ENCODE assay signal across 8 cellular contexts in the genomic region with DNA sequence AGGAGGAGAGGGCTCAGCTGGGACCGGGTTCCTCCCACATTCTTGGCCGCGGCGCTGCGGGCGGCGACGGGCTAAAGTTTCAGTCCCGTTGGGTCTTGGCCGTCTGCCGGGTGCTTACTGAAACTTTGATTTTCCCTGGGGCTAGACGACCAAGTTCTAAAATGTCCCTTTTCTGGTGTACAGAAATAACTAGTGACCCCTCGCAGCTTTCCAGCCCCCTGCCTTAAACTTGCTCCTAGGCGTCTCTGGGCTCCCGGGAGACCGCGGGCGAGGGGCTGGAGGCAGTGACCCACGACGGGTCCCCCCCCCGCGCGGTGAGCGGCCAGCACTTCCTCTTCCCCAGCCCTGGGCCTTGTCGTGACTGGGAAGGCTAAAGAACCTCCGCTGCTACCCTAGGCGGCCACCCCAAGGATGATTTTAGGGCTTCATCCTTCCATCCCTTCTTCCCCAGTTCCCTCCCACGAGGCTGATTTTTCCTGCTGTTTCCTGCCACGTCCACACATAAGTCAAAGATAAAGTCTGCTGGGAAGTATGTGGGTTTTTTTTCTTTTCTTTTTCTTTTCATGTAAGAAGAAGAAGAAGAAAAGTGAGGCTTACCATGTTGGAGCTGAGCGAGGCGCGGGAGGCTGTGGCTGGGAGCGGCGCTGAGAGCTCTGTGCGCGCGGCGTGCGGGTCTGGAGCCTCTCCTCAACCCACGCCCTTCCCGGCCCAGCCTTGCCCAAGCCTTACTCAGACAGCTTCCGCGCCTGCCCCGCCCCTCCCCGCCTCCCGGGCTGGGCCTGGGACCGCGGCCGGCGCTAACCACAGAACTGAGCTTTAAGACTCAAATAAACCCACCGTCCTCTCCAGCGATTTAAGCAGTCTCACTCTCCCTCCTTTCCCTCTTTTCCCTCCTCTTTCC. TPM values are rescaled to one million over a fixed set of nuclear protein-coding genes. Genes with fewer than 3 reads are reported as not detected.
DNase-seq lines count a peak whose midpoint lies in the region; ATAC-seq and TF ChIP-seq lines count a peak whose summit lies in the region.

Gene S100A11 (minus strand): TSS at position 689 of the 901 bp plus-strand sequence. CDS start 89 bp downstream, at position 600.

- H3K9me3 ChIP-seq in liver (ENCODE audit: control insufficient read depth in 4 of 4, low read length in 3 of 4), result no peaks in the 10 kb centered on the region

- peaks cover 3 to 14% (median 6%) of the 10 kb centered on the region in 4 donors for H3K4me1 ChIP-seq in liver (ENCODE audit: control insufficient read depth in 4 of 4, insufficient read depth in 4 of 4, low read length in 3 of 4)

- peak within 1 kb of the TSS; percentile 35 to 58 (median 56) for H3K4me3 ChIP-seq in liver (ENCODE audit: low read depth in 1 of 3, low read length in 3 of 3)

- H3K9ac ChIP-seq in liver (ENCODE audit: low read depth in 1 of 2, low read length in 2 of 2), result peak within 1 kb of the TSS; percentile 52 to 75

- WGBS in liver, result 4% methylated on average over 52 of the region's 52 CpGs

- no peak for TF ChIP-seq CTCF in liver (IDR thresholded peaks at IDR 0.05; ENCODE audit: low read depth, low read length, missing input control)

- H3K36me3 ChIP-seq in liver (ENCODE audit: control insufficient read depth in 4 of 4, insufficient read depth in 3 of 4, low read depth in 1 of 4, low read length in 3 of 4), result peaks cover 0 to 3% (median 0%) of the 10 kb centered on the region in 4 donors

- peaks cover 0 to 2% (median under 1%) of the 10 kb centered on the region in 4 donors for H3K27me3 ChIP-seq in liver (ENCODE audit: control insufficient read depth in 4 of 4, insufficient read depth in 4 of 4, low read length in 3 of 4)

- DNase-seq in Caki2 (ENCODE audit: low read depth), result peak; percentile 76
- peak; percentile 81 for DNase-seq in GOT3 (lab: John Stamatoyannopoulos, UW)
- peak; percentile 83 for DNase-seq in NCI-H226
- DNase-seq in activated CD4-positive, alpha-beta T cell treated with anti-CD3 and anti-CD28 coated beads, Interleukin-2, amount 50 U/mL, for 4 hours, result peak; percentile 69 to 73
- peak; percentile 84 for DNase-seq in dermis blood vessel endothelial cell
- peak; percentile 80 to 86 for DNase-seq in stimulated activated CD4-positive, alpha-beta T cell treated with anti-CD3 and anti-CD28 coated beads, Interleukin-4, amount 100 ng/mL, for 48 hours (ENCODE audit: low read depth in 2 of 2)

- in situ Hi-C loops in Caki2 (cut with HindIII; ENCODE audit: low pct_unique_long_range_greater_than_20kb, low sequenced_read_pairs), result no loop called here

- TF ChIP-seq RAD21 in liver (IDR thresholded peaks at IDR 0.05), result no peak

- H3K27ac ChIP-seq in liver (ENCODE audit: low read depth in 1 of 2, low read length in 2 of 2), result peak within 1 kb of the TSS; percentile 80 to 93

- no peak for ATAC-seq in GM21360 (IDR thresholded peaks at IDR 0.05; ENCODE audit: unreplicated experiment)

TF ChIP-seq in liver, 16 proteins besides CTCF, POLR2A, EP300 and RAD21:
- TF ChIP-seq TAF1 (conservative IDR thresholded peaks at IDR 0.05), result peak; percentile 23
- no peak for TF ChIP-seq RXRA (IDR thresholded peaks at IDR 0.05)
TF ChIP-seq in liver: peak in this region for 1.

RNA-seq across cellular contexts. Expression of gene S100A11, which starts in this region (rescaled TPM):
- 309 and 455 TPM in 2 replicates for total RNA-seq in Caki2 (2014; rRNA removed; shearing (Covaris generic); ENCODE audit: low replicate concordance)
- total RNA-seq in dermis blood vessel endothelial cell, result 12.3 and 24.6 TPM in 2 replicates
- 10 to 100 TPM in 1 of 2 donors, 1 to 10 TPM in 1; 9.9 to 10.3 TPM for total RNA-seq in liver
- 10 to 100 TPM; 51.6 to 76.1 TPM for polyA plus RNA-seq in liver

Comparison
In these comparisons a context has a peak if more than half of its experiments do, and no peak if none do; other contexts are left out.
1. RNA of gene S100A11 (total RNA-seq): 309 to 455 TPM in Caki2; 12.3 to 24.6 TPM in dermis blood vessel endothelial cell and 9.9 to 10.3 TPM in liver; every median in the first group is over 10 times any median in the second.
2. Peak in every context shown above with its lines, with median percentiles within 50 percentile points of each other: DNase-seq.